In genomic region chr19:40798223-40798996, GRCh38 we compare ENCODE assay signal across 8 cellular contexts. TPM values are rescaled to one million over a fixed set of nuclear protein-coding genes. Genes with fewer than 3 reads are reported as not detected.
DNase-seq lines count a peak whose midpoint lies in the region; ATAC-seq, FAIRE-seq and TF ChIP-seq lines count a peak whose summit lies in the region.

No MANE protein-coding gene starts in this region.

- peak overlapping the region; percentile 65 to 95 (median 90) for H3K27ac ChIP-seq in BLaER1 treated with 17β-estradiol and CSF1 and Interleukin-3, amounts not matched to agents 10 nM and 100 nM
- H3K27ac ChIP-seq in colonic mucosa, result peak overlapping the region; percentile 93
- peak overlapping the region; percentile 94 for H3K27ac ChIP-seq in layer of hippocampus (ENCODE audit: low read depth, low read length)

- TF ChIP-seq CTCF in colonic mucosa (IDR thresholded peaks at IDR 0.05), result peak; percentile 36

- peaks cover 36 to 41% (median 38%) of the 10 kb centered on the region in 11 experiments for H4K20me1 ChIP-seq in BLaER1 treated with 17β-estradiol and CSF1 and Interleukin-3, amounts not matched to agents 10 nM and 100 nM

- peak overlapping the region; percentile 97 for H3K27ac Mint-ChIP-seq in activated CD4-positive, alpha-beta T cell treated with anti-CD3 and anti-CD28 coated beads for 36 hours

- peak; percentile 98 for FAIRE-seq in GM19239 (lab: Jason Lieb, UNC)

- peak overlapping the region; percentile 45 to 100 (median 66) for H3K4me3 ChIP-seq in BLaER1 treated with 17β-estradiol and CSF1 and Interleukin-3, amounts not matched to agents 10 nM and 100 nM
- H3K4me3 ChIP-seq in colonic mucosa, result peak overlapping the region; percentile 41

- peak overlapping the region; percentile 69 to 93 (median 82) for H3K4me2 ChIP-seq in BLaER1 treated with 17β-estradiol and CSF1 and Interleukin-3, amounts not matched to agents 10 nM and 100 nM

- DNase-seq in GM19239 (ENCODE audit: insufficient read length, low spot score) (peak; percentile 84), NCI-H510A treated with DMSO at 0.1 percent for 48 hours (lab: John Stamatoyannopoulos, UW) (peak; percentile 99), colonic mucosa (peak; percentile 100)
- DNase-seq in activated CD4-positive, alpha-beta T cell treated with anti-CD3 and anti-CD28 coated beads for 36 hours, result peak; percentile 100
- peak; percentile 99 to 100 (median 100) for DNase-seq in stimulated activated CD4-positive, alpha-beta T cell treated with anti-CD3 and anti-CD28 coated beads, Interleukin-1b, Interleukin-23, amount 100 ng/mL, for 24 hours (ENCODE audit: low read depth in 4 of 4, low spot score in 1 of 4)

- peaks cover 18% of the 10 kb centered on the region for H3K36me3 Mint-ChIP-seq in activated CD4-positive, alpha-beta T cell treated with anti-CD3 and anti-CD28 coated beads for 36 hours (ENCODE audit: low read depth)

- peak; percentile 67 for ATAC-seq in HG03442 (IDR thresholded peaks at IDR 0.05; ENCODE audit: unreplicated experiment)
- ATAC-seq in activated CD4-positive, alpha-beta T cell treated with anti-CD3 and anti-CD28 coated beads for 36 hours, result peak; percentile 82

- no peaks in the 10 kb centered on the region for H3K9me3 ChIP-seq in BLaER1 treated with 17β-estradiol and CSF1 and Interleukin-3, amounts not matched to agents 10 nM and 100 nM (replicated peaks in 1 of 11)
- no peaks in the 10 kb centered on the region for H3K9me3 ChIP-seq in colonic mucosa

- no peaks in the 10 kb centered on the region for H3K27me3 Mint-ChIP-seq in activated CD4-positive, alpha-beta T cell treated with anti-CD3 and anti-CD28 coated beads for 36 hours

- H3K36me3 ChIP-seq in BLaER1 treated with 17β-estradiol and CSF1 and Interleukin-3, amounts not matched to agents 10 nM and 100 nM, result peaks cover 15 to 46% (median 29%) of the 10 kb centered on the region in 11 experiments
- H3K36me3 ChIP-seq in colonic mucosa, result no peaks in the 10 kb centered on the region

- POLR2A ChIA-PET in activated CD4-positive, alpha-beta T cell treated with anti-CD3 and anti-CD28 coated beads for 36 hours (lab: Charles Lee), result interaction anchor here (0.5 to 1.8 kb wide), 9 partner anchors 8 to 830 kb away, joined by 3 to 25 read pairs (median 6); partner anchors contain the start of genes ACTMAP, COQ8B, ITPKC and RAB4B

- H3K9me3 Mint-ChIP-seq in activated CD4-positive, alpha-beta T cell treated with anti-CD3 and anti-CD28 coated beads for 36 hours (ENCODE audit: low read depth), result no peaks in the 10 kb centered on the region

- H3K9ac ChIP-seq in BLaER1 treated with 17β-estradiol and CSF1 and Interleukin-3, amounts not matched to agents 10 nM and 100 nM, result peak overlapping the region; percentile 72 to 98 (median 96)
- H3K9ac ChIP-seq in colonic mucosa (ENCODE audit: low read depth in 2 of 2, low read length in 2 of 2), result peak overlapping the region; percentile 51 to 57

- intact Hi-C loops in activated CD4-positive, alpha-beta T cell treated with anti-CD3 and anti-CD28 coated beads for 36 hours (cut with DNase I, micrococcal nuclease), result loop anchor here (1.0 to 10.0 kb wide), 15 partner anchors 20 to 1064 kb away; partner anchors contain the start of genes COQ8B (in 2 of the 2), RAB4B (in 2 of the 2), SNRPA (in 2 of the 2) and AKT2 (in 1 of the 2)
- intact Hi-C loops in colonic mucosa (cut with DNase I), result no loop called here

- CTCF ChIA-PET in activated CD4-positive, alpha-beta T cell treated with anti-CD3 and anti-CD28 coated beads for 36 hours (lab: Charles Lee), result interaction anchor here (0.6 to 4.3 kb wide), 9 partner anchors 8 to 136 kb away, joined by 3 to 47 read pairs (median 3); partner anchors contain the start of genes ACTMAP, RAB4B and SNRPA

- no peaks in the 10 kb centered on the region for H3K27me3 ChIP-seq in BLaER1 treated with 17β-estradiol and CSF1 and Interleukin-3, amounts not matched to agents 10 nM and 100 nM
- H3K27me3 ChIP-seq in colonic mucosa, result no peaks in the 10 kb centered on the region
- no peaks in the 10 kb centered on the region for H3K27me3 ChIP-seq in layer of hippocampus (ENCODE audit: control insufficient read depth, insufficient read depth, low read length)

- peak overlapping the region; percentile 91 for H3K4me3 Mint-ChIP-seq in activated CD4-positive, alpha-beta T cell treated with anti-CD3 and anti-CD28 coated beads for 36 hours

- H3K4me1 Mint-ChIP-seq in activated CD4-positive, alpha-beta T cell treated with anti-CD3 and anti-CD28 coated beads for 36 hours, result peaks cover 49% of the 10 kb centered on the region

- H3K4me1 ChIP-seq in BLaER1 treated with 17β-estradiol and CSF1 and Interleukin-3, amounts not matched to agents 10 nM and 100 nM, result peaks cover 46 to 54% (median 50%) of the 10 kb centered on the region in 10 experiments
- H3K4me1 ChIP-seq in colonic mucosa, result peaks cover 29% of the 10 kb centered on the region

RNA-seq across cellular contexts. Expression of gene EGLN2, which starts 0.6 kb away (rescaled TPM):
- 10 to 100 TPM; 85.6 to 86.6 TPM for total RNA-seq in activated CD4-positive, alpha-beta T cell treated with anti-CD3 and anti-CD28 coated beads for 36 hours
- total RNA-seq in colonic mucosa, result 10 to 100 TPM; 67.3 to 87.8 TPM

RNA-seq across cellular contexts. Expression of gene RAB4B, which starts 20.4 kb away (rescaled TPM):
- total RNA-seq in activated CD4-positive, alpha-beta T cell treated with anti-CD3 and anti-CD28 coated beads for 36 hours, result 10 to 100 TPM; 26.4 to 33.7 TPM
- 10 to 100 TPM; 42.3 to 53.4 TPM for total RNA-seq in colonic mucosa

RNA-seq across cellular contexts. Expression of gene MIA, which starts 23.1 kb away (rescaled TPM):
- under 1 TPM in 1 of 2 experiments, not detected in 1; 0.57 TPM for total RNA-seq in activated CD4-positive, alpha-beta T cell treated with anti-CD3 and anti-CD28 coated beads for 36 hours
- total RNA-seq in colonic mucosa, result 1 to 10 TPM; 1.0 to 3.6 TPM

RNA-seq across cellular contexts. Expression of gene SNRPA, which starts 47.4 kb away (rescaled TPM):
- total RNA-seq in activated CD4-positive, alpha-beta T cell treated with anti-CD3 and anti-CD28 coated beads for 36 hours, result 100 to 1,000 TPM; 245 to 465 TPM
- 100 to 1,000 TPM in 1 of 2 donors, 10 to 100 TPM in 1; 56.0 to 126 TPM for total RNA-seq in colonic mucosa

RNA-seq across cellular contexts. Expression of gene ACTMAP, which starts 48.1 kb away (rescaled TPM):
- 10 to 100 TPM; 15.0 to 18.0 TPM for total RNA-seq in activated CD4-positive, alpha-beta T cell treated with anti-CD3 and anti-CD28 coated beads for 36 hours
- 10 to 100 TPM; 11.1 to 18.7 TPM for total RNA-seq in colonic mucosa

Comparison
In these comparisons a context has a peak if more than half of its experiments do, and no peak if none do; other contexts are left out.
1. Peak in every context shown above with its lines: DNase-seq, ATAC-seq, H3K4me3 ChIP-seq and H3K27ac ChIP-seq.